Comparison of ENCODE assay signal across 29 cellular contexts in genomic region chr11:125215951-125216350, GRCh38. TPM values are rescaled to one million over a fixed set of nuclear protein-coding genes. Genes with fewer than 3 reads are reported as not detected.
DNase-seq lines count a peak whose midpoint lies in the region; ATAC-seq and TF ChIP-seq lines count a peak whose summit lies in the region.
"Had no signal": no experiment of that assay in that cellular context is flagged by ENCODE, and none has a peak within 500 bp of the region (broad histone marks: within the 10 kb centered on the region; RNA-seq: fewer than 3 reads in every experiment).

No MANE protein-coding gene starts in this region.

- CTCF ChIA-PET in activated naive CD4-positive, alpha-beta T cell treated with anti-CD3 and anti-CD28 coated beads, Interleukin-2, amount 10 ng/mL, durations not matched to agents 7 days and 5 days (lab: Charles Lee) = interaction anchor here (0.6 kb wide), 1 partner anchor 271 kb away, joined by 3 read pairs; no protein-coding TSS in a partner anchor

- H2AFZ ChIP-seq in hepatocyte (no peak overlapping the region), neural progenitor cell (replicated peaks) (no peak overlapping the region)

- peak overlapping the region; percentile 74 for H3K27ac ChIP-seq in hepatocyte
- H3K27ac ChIP-seq in neural progenitor cell = no peak overlapping the region
- peak overlapping the region; percentile 45 to 63 for H3K27ac ChIP-seq in testis
- H3K27ac ChIP-seq: epithelial cell of prostate had no signal

- H3K27me3 ChIP-seq in hepatocyte = no peaks in the 10 kb centered on the region
- H3K27me3 ChIP-seq in neural progenitor cell = no peaks in the 10 kb centered on the region
- H3K27me3 ChIP-seq in testis = no peaks in the 10 kb centered on the region
- H3K27me3 ChIP-seq: ovary, tibial nerve had no signal

- H3K27me3 Mint-ChIP-seq in neural progenitor cell (ENCODE audit: insufficient read depth, low read depth) = peaks cover 2% of the 10 kb centered on the region
- peaks cover 43% of the 10 kb centered on the region for H3K27me3 Mint-ChIP-seq in activated naive CD4-positive, alpha-beta T cell treated with anti-CD3 and anti-CD28 coated beads, Interleukin-2, amount 10 ng/mL, durations not matched to agents 7 days and 5 days

- H3K4me3 ChIP-seq in hepatocyte = no peak overlapping the region
- H3K4me3 ChIP-seq in neural progenitor cell = no peak overlapping the region
- H3K4me3 ChIP-seq in testis = no peak overlapping the region
- H3K4me3 ChIP-seq: coronary artery, ovary, tibial nerve had no signal

- H3K9me2 ChIP-seq in hepatocyte (replicated peaks; ENCODE audit: insufficient read depth) = no peaks in the 10 kb centered on the region

- H3K4me1 ChIP-seq in hepatocyte (ENCODE audit: insufficient read depth) = peaks cover 27% of the 10 kb centered on the region
- H3K4me1 ChIP-seq in neural progenitor cell = peaks cover 63% of the 10 kb centered on the region
- H3K4me1 ChIP-seq in testis = peaks cover 45% of the 10 kb centered on the region

- no peak for TF ChIP-seq CTCF in hepatocyte (IDR thresholded peaks at IDR 0.05; ENCODE audit: poor library complexity)
- no peak for TF ChIP-seq CTCF in neural progenitor cell (IDR thresholded peaks at IDR 0.05)
- no peak for TF ChIP-seq CTCF in testis (IDR thresholded peaks at IDR 0.05)

- TF ChIP-seq POLR2A in testis (IDR thresholded peaks at IDR 0.05) = no peak

- no peak overlapping the region for H3K9ac ChIP-seq in neural progenitor cell

- no peak for ATAC-seq in GM18861 (IDR thresholded peaks at IDR 0.05; ENCODE audit: unreplicated experiment)
- ATAC-seq: HCT116; HepG2; left lobe of liver; naive thymus-derived CD8-positive, alpha-beta T cell had no signal

- intact Hi-C loops in testis (cut with DNase I; ENCODE audit: low total_unique reads) = no loop called here

- H4K20me1 ChIP-seq in hepatocyte (ENCODE audit: insufficient read depth, poor library complexity, severe bottlenecking) (no peaks in the 10 kb centered on the region), neural progenitor cell (ENCODE audit: low read depth) (peaks cover 40% of the 10 kb centered on the region)

- H3K9me3 Mint-ChIP-seq in neural progenitor cell = no peaks in the 10 kb centered on the region
- H3K9me3 Mint-ChIP-seq in activated naive CD4-positive, alpha-beta T cell treated with anti-CD3 and anti-CD28 coated beads, Interleukin-2, amount 10 ng/mL, durations not matched to agents 7 days and 5 days = no peaks in the 10 kb centered on the region
- H3K9me3 Mint-ChIP-seq: activated naive CD8-positive, alpha-beta T cell treated with anti-CD3 and anti-CD28 coated beads for 36 hours; activated T-cell treated with anti-CD3 and anti-CD28 coated beads, Interleukin-2, amount 50 U/mL, for 24 hours; naive thymus-derived CD8-positive, alpha-beta T cell had no signal

- H3K36me3 ChIP-seq in hepatocyte (replicated peaks; ENCODE audit: insufficient read depth, low read depth) = no peaks in the 10 kb centered on the region
- no peaks in the 10 kb centered on the region for H3K36me3 ChIP-seq in neural progenitor cell
- H3K36me3 ChIP-seq in testis (ENCODE audit: low read depth, missing control alignments) = no peaks in the 10 kb centered on the region
- H3K36me3 ChIP-seq: ovary, tibial nerve had no signal

- H3K79me2 ChIP-seq in hepatocyte = no peaks in the 10 kb centered on the region
- peaks cover 8% of the 10 kb centered on the region for H3K79me2 ChIP-seq in neural progenitor cell (ENCODE audit: low read depth)

- H3K27ac Mint-ChIP-seq in neural progenitor cell = no peak overlapping the region
- H3K27ac Mint-ChIP-seq in activated naive CD4-positive, alpha-beta T cell treated with anti-CD3 and anti-CD28 coated beads, Interleukin-2, amount 10 ng/mL, durations not matched to agents 7 days and 5 days = no peak overlapping the region
- H3K27ac Mint-ChIP-seq: activated naive CD8-positive, alpha-beta T cell treated with anti-CD3 and anti-CD28 coated beads for 36 hours; activated T-cell treated with anti-CD3 and anti-CD28 coated beads, Interleukin-2, amount 50 U/mL, for 24 hours; naive thymus-derived CD8-positive, alpha-beta T cell had no signal

- H3K4me3 Mint-ChIP-seq in neural progenitor cell = no peak overlapping the region
- no peak overlapping the region for H3K4me3 Mint-ChIP-seq in activated naive CD4-positive, alpha-beta T cell treated with anti-CD3 and anti-CD28 coated beads, Interleukin-2, amount 10 ng/mL, durations not matched to agents 7 days and 5 days
- H3K4me3 Mint-ChIP-seq: activated naive CD8-positive, alpha-beta T cell treated with anti-CD3 and anti-CD28 coated beads for 36 hours; activated T-cell treated with anti-CD3 and anti-CD28 coated beads, Interleukin-2, amount 50 U/mL, for 24 hours; naive thymus-derived CD8-positive, alpha-beta T cell had no signal

- peaks cover 4% of the 10 kb centered on the region for H3K36me3 Mint-ChIP-seq in neural progenitor cell
- H3K36me3 Mint-ChIP-seq in activated naive CD4-positive, alpha-beta T cell treated with anti-CD3 and anti-CD28 coated beads, Interleukin-2, amount 10 ng/mL, durations not matched to agents 7 days and 5 days = no peaks in the 10 kb centered on the region
- H3K36me3 Mint-ChIP-seq: activated naive CD8-positive, alpha-beta T cell treated with anti-CD3 and anti-CD28 coated beads for 36 hours; naive thymus-derived CD8-positive, alpha-beta T cell had no signal

- peak; percentile 29 for DNase-seq in amniotic epithelial cell (ENCODE audit: low read depth)
- no peak for DNase-seq in hepatocyte (ENCODE audit: low spot score)
- DNase-seq in neural progenitor cell (ENCODE audit: low spot score) = no peak
- no peak for DNase-seq in testis
- DNase-seq in activated naive CD4-positive, alpha-beta T cell treated with anti-CD3 and anti-CD28 coated beads, Interleukin-2, amount 10 ng/mL, durations not matched to agents 7 days and 5 days = no peak
- DNase-seq in amygdala (lab: John Stamatoyannopoulos, UW) = no peak
- DNase-seq: activated CD4-positive, alpha-beta T cell treated with anti-CD3 and anti-CD28 coated beads, Interleukin-2, amount 50 U/mL, for 1 hour; activated CD4-positive, CD25-positive, alpha-beta regulatory T cell; activated effector memory CD4-positive, alpha-beta T cell treated with anti-CD3 and anti-CD28 coated beads, Interleukin-2, amount 50 U/mL, for 16 hours; activated naive CD8-positive, alpha-beta T cell treated with anti-CD3 and anti-CD28 coated beads for 36 hours; activated T-cell treated with anti-CD3 and anti-CD28 coated beads, Interleukin-2, amount 50 U/mL, for 24 hours; C1 segment of cervical spinal cord; DMS153; effector CD8-positive, alpha-beta T cell; Karpas-422; midbrain; naive thymus-derived CD8-positive, alpha-beta T cell; NCI-H146; NCI-H748 treated with DMSO at 0.1 percent for 48 hours; ovary; stimulated activated CD4-positive, alpha-beta T cell treated with anti-CD3 and anti-CD28 coated beads, Interleukin-4, amount 100 ng/mL, for 4 hours; T-helper 1 cell had no signal

- 59% methylated on average over 6 of the region's 6 CpGs for WGBS in hepatocyte (ENCODE audit: low lambda C conversion rate, missing lambda C conversion rate)
- 29 to 39% methylated on average over 6 of the region's 6 CpGs for WGBS in testis, 2 donors

- peaks cover 28% of the 10 kb centered on the region for H3F3A ChIP-seq in neural progenitor cell (ENCODE audit: low read depth)

- no peaks in the 10 kb centered on the region for H3K9me3 ChIP-seq in hepatocyte (ENCODE audit: low read depth)
- H3K9me3 ChIP-seq in neural progenitor cell (ENCODE audit: low read depth) = no peaks in the 10 kb centered on the region
- no peaks in the 10 kb centered on the region for H3K9me3 ChIP-seq in testis
- H3K9me3 ChIP-seq: ovary, tibial nerve had no signal

- peaks cover 65% of the 10 kb centered on the region for H3K4me1 Mint-ChIP-seq in neural progenitor cell
- no peaks in the 10 kb centered on the region for H3K4me1 Mint-ChIP-seq in activated naive CD4-positive, alpha-beta T cell treated with anti-CD3 and anti-CD28 coated beads, Interleukin-2, amount 10 ng/mL, durations not matched to agents 7 days and 5 days
- H3K4me1 Mint-ChIP-seq: activated naive CD8-positive, alpha-beta T cell treated with anti-CD3 and anti-CD28 coated beads for 36 hours had no signal

- H3K4me2 ChIP-seq in hepatocyte = peak overlapping the region; percentile 53
- H3K4me2 ChIP-seq in neural progenitor cell = peak overlapping the region; percentile 63

RNA-seq across cellular contexts. Expression of gene PKNOX2, which starts 51.4 kb away (rescaled TPM):
- 3.1 and 4.3 TPM in 2 replicates for total RNA-seq in hepatocyte
- 2.1 and 3.0 TPM in 2 replicates for polyA plus RNA-seq in hepatocyte
- 4.3 and 7.2 TPM in 2 replicates for total RNA-seq in neural progenitor cell (ENCODE audit: low replicate concordance)
- 1 to 10 TPM; 5.5 to 7.3 TPM for total RNA-seq in testis
- 10.4 TPM for polyA plus RNA-seq in testis (ENCODE audit: insufficient read depth, low read depth, low replicate concordance)
- total RNA-seq: activated naive CD8-positive, alpha-beta T cell treated with anti-CD3 and anti-CD28 coated beads for 36 hours; HepG2; naive thymus-derived CD8-positive, alpha-beta T cell had no signal
- polyA plus RNA-seq: HepG2; naive thymus-derived CD8-positive, alpha-beta T cell had no signal
